8 cellular contexts compared by ENCODE assay signal in genomic region chr14:90697577-90698206, GRCh38.
DNase-seq lines count a peak whose midpoint lies in the region; ATAC-seq and TF ChIP-seq lines count a peak whose summit lies in the region.

No MANE protein-coding gene starts in this region.

- peak; percentile 68 for ATAC-seq in GM21528 (IDR thresholded peaks at IDR 0.05; ENCODE audit: low FRiP score, unreplicated experiment)
- peak; percentile 89 for ATAC-seq in gastroesophageal sphincter

- H3K4me3 ChIP-seq in MM.1S (ENCODE audit: low read length) (no peak overlapping the region), SJCRH30 (no peak overlapping the region), gastroesophageal sphincter (no peak overlapping the region), osteoblast (ENCODE audit: insufficient read depth, low read length) (no peak overlapping the region)

- H3K4me1 ChIP-seq in MM.1S (ENCODE audit: low read length) = peaks cover 14% of the 10 kb centered on the region; the same call in 1 of the 2 replicates
- H3K4me1 ChIP-seq in SJCRH30 = peaks cover 29% of the 10 kb centered on the region
- peaks cover 15 to 33% (median 17%) of the 10 kb centered on the region in 3 donors for H3K4me1 ChIP-seq in gastroesophageal sphincter
- H3K4me1 ChIP-seq in osteoblast (ENCODE audit: insufficient read depth, low read length) = peaks cover 6% of the 10 kb centered on the region

- no peak overlapping the region for H3K4me2 ChIP-seq in MM.1S (ENCODE audit: low read depth, low read length)
- peak overlapping the region; percentile 62 for H3K4me2 ChIP-seq in osteoblast (ENCODE audit: insufficient read depth, low read length)

- no peak for TF ChIP-seq EP300 in gastroesophageal sphincter (IDR thresholded peaks at IDR 0.05)

- H3F3A ChIP-seq in MM.1S (ENCODE audit: insufficient read depth, low read length) = no peaks in the 10 kb centered on the region

- no peaks in the 10 kb centered on the region for H3K27me3 ChIP-seq in MM.1S (replicated peaks; ENCODE audit: insufficient read depth, low read length)
- H3K27me3 ChIP-seq in SJCRH30 = no peaks in the 10 kb centered on the region
- H3K27me3 ChIP-seq in gastroesophageal sphincter = no peaks in the 10 kb centered on the region
- no peaks in the 10 kb centered on the region for H3K27me3 ChIP-seq in osteoblast (ENCODE audit: insufficient read depth, low read length)

- no peak overlapping the region for H3K27ac ChIP-seq in MM.1S (ENCODE audit: low read length)
- peak overlapping the region; percentile 35 for H3K27ac ChIP-seq in SJCRH30
- H3K27ac ChIP-seq in gastroesophageal sphincter = peak overlapping the region; percentile 74 to 91 (median 85)
- no peak overlapping the region for H3K27ac ChIP-seq in osteoblast (ENCODE audit: low read depth, low read length)
- peak overlapping the region; percentile 92 for H3K27ac ChIP-seq in temporal lobe (ENCODE audit: low read depth, low read length)

- H3K9ac ChIP-seq in MM.1S (ENCODE audit: low read length) = no peak overlapping the region

- H3K9me3 ChIP-seq in MM.1S (replicated peaks; ENCODE audit: insufficient read depth, low read length) (no peaks in the 10 kb centered on the region), SJCRH30 (replicated peaks) (no peaks in the 10 kb centered on the region), gastroesophageal sphincter (no peaks in the 10 kb centered on the region), osteoblast (ENCODE audit: low read depth, low read length) (no peaks in the 10 kb centered on the region)

- TF ChIP-seq CTCF in MM.1S (IDR thresholded peaks at IDR 0.05; ENCODE audit: low read length) (peak; percentile 74), gastroesophageal sphincter (IDR thresholded peaks at IDR 0.05) (peak; percentile 96 to 99 (median 98)), osteoblast (IDR thresholded peaks at IDR 0.05; ENCODE audit: extremely low read depth, low read depth, low read length) (peak; percentile 98)

- H3K79me2 ChIP-seq in MM.1S (ENCODE audit: low read length) (no peaks in the 10 kb centered on the region), osteoblast (ENCODE audit: insufficient read depth, low read length) (no peaks in the 10 kb centered on the region)

- WGBS in gastroesophageal sphincter (ENCODE audit: low coverage in 1 of 2), 2 donors = 22% methylated on average over 15 of the region's 15 CpGs

- DNase-seq in Caki2 (ENCODE audit: low read depth) = peak; percentile 51
- DNase-seq in MM.1S = peak; percentile 37
- peak; percentile 81 to 88 for DNase-seq in SJCRH30
- peak; percentile 89 for DNase-seq in activated effector memory CD4-positive, alpha-beta T cell treated with anti-CD3 and anti-CD28 coated beads, Interleukin-2, amount 50 U/mL, for 16 hours
- peak; percentile 90 for DNase-seq in osteoblast (ENCODE audit: insufficient read length, low spot score, missing footprints)

- TF ChIP-seq POLR2A in gastroesophageal sphincter (IDR thresholded peaks at IDR 0.05) = no peak

- in situ Hi-C loops in Caki2 (cut with HindIII; ENCODE audit: low pct_unique_long_range_greater_than_20kb, low sequenced_read_pairs) = no loop called here

- H3K9me2 ChIP-seq in MM.1S (replicated peaks; ENCODE audit: insufficient read depth, low read length) = no peaks in the 10 kb centered on the region

- H3K36me3 ChIP-seq in MM.1S (replicated peaks; ENCODE audit: insufficient read depth, low read length) (no peaks in the 10 kb centered on the region), SJCRH30 (no peaks in the 10 kb centered on the region), gastroesophageal sphincter (no peaks in the 10 kb centered on the region), osteoblast (ENCODE audit: insufficient read depth, low read length) (no peaks in the 10 kb centered on the region)

- H2AFZ ChIP-seq in MM.1S (ENCODE audit: low read length) = no peak overlapping the region
- no peak overlapping the region for H2AFZ ChIP-seq in osteoblast (ENCODE audit: low read length)

- no peaks in the 10 kb centered on the region for H4K20me1 ChIP-seq in MM.1S (ENCODE audit: insufficient read depth, low read length)
- no peaks in the 10 kb centered on the region for H4K20me1 ChIP-seq in osteoblast (ENCODE audit: insufficient read depth, low read length)

Comparison
In these comparisons a context has a peak if more than half of its experiments do, and no peak if none do; other contexts are left out.
1. DNase-seq: peak in every context shown above with its lines; median percentile 90 in osteoblast; 89 in activated effector memory CD4-positive, alpha-beta T cell treated with anti-CD3 and anti-CD28 coated beads, Interleukin-2, amount 50 U/mL, for 16 hours; 84 in SJCRH30; 51 in Caki2; 37 in MM.1S.
2. H3K27ac ChIP-seq: peak in SJCRH30 (single experiment), gastroesophageal sphincter (4 of 4) and temporal lobe (single experiment); none in MM.1S (single experiment) and osteoblast (single experiment).
3. Peak in every context shown above with its lines, with median percentiles within 50 percentile points of each other: CTCF ChIP-seq.